In genomic region chr12:57474862-57475261, GRCh38 we compare ENCODE assay signal across 1 cellular context.
TF ChIP-seq lines count a peak whose summit lies in the region.

No MANE protein-coding gene starts in this region.

TF ChIP-seq in H1, 55 proteins besides CTCF, POLR2A, EP300 and RAD21:
- no peak for TF ChIP-seq KDM4A (IDR thresholded peaks at IDR 0.05; ENCODE audit: low read depth, low read length, severe bottlenecking)
- TF ChIP-seq RBBP5 (IDR thresholded peaks at IDR 0.05; ENCODE audit: borderline replicate concordance, low read depth, low read length) = no peak
- no peak for TF ChIP-seq SIRT6 (IDR thresholded peaks at IDR 0.05; ENCODE audit: low read length)
- TF ChIP-seq POLR2AphosphoS5 (IDR thresholded peaks at IDR 0.05; ENCODE audit: low read depth, low read length) = no peak
- no peak for TF ChIP-seq TAF7 (optimal IDR thresholded peaks at IDR 0.05; ENCODE audit: borderline replicate concordance, low read depth, low read length)
- TF ChIP-seq EZH2 (IDR thresholded peaks at IDR 0.05; ENCODE audit: low read depth, low read length, severe bottlenecking) = no peak
- TF ChIP-seq YY1 (IDR thresholded peaks at IDR 0.05; ENCODE audit: low read depth, low read length) = no peak
- no peak for TF ChIP-seq TEAD4 (IDR thresholded peaks at IDR 0.05; ENCODE audit: low read depth, low read length)
- TF ChIP-seq RNF2 (IDR thresholded peaks at IDR 0.05; ENCODE audit: borderline replicate concordance, low read depth, low read length, missing control alignments, poor library complexity, severe bottlenecking) = no peak
- TF ChIP-seq SAP30 (IDR thresholded peaks at IDR 0.05; ENCODE audit: insufficient read depth, insufficient replicate concordance, low read length) = no peak
- TF ChIP-seq CREB1 (IDR thresholded peaks at IDR 0.05) = no peak
- no peak for TF ChIP-seq BRCA1 (IDR thresholded peaks at IDR 0.05; ENCODE audit: low read depth, low read length)
- no peak for TF ChIP-seq CTBP2 (IDR thresholded peaks at IDR 0.05; ENCODE audit: borderline replicate concordance, insufficient read depth, insufficient read length, low read length)
- no peak for TF ChIP-seq SP2 (IDR thresholded peaks at IDR 0.05; ENCODE audit: low read length)
- TF ChIP-seq ZNF274 (IDR thresholded peaks at IDR 0.05; ENCODE audit: borderline replicate concordance, extremely low read depth, low read length) = no peak
- TF ChIP-seq RFX5 (IDR thresholded peaks at IDR 0.05; ENCODE audit: borderline replicate concordance, low read depth, low read length) = no peak
- no peak for TF ChIP-seq FOSL1 (IDR thresholded peaks at IDR 0.05; ENCODE audit: insufficient read depth, low read depth, low read length)
